9 cellular contexts compared by ENCODE assay signal in the genomic region with DNA sequence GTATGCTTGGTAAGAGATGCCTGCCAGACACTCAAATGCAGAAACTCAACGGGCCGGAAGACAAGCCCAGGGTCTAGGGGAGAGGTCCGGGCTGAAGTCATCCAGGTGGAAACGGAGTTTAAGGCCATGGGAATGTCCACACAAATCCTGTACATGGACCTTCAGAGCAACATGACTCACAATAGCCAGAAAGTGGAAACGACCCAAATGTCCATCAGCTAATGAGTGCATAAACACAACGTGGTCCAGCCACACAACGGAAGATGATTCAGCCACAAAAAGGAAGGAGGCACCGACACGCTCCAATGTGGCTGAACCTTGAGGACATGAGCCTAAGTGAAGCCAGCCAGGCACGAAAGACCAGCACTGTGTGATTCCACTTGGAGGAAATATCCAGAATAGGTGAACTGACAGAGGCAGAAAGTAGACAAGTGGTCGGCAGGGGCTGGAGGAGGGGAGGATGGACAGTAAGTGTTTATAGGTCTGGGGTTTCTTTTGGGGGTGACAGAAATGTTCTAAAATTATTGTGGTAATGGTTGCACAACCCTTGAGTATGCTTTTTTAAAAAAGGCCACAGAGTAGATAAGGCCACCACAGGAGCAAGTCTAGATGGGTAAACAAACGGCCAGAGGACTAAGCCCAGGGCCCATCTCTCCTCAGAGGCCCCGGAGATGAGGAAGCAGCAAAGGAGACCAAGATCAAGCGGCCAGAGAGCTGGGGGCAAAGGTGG.
DNase-seq lines count a peak whose midpoint lies in the region; ATAC-seq and TF ChIP-seq lines count a peak whose summit lies in the region.
"Had no signal": no experiment of that assay in that cellular context is flagged by ENCODE, and none has a peak within 500 bp of the region (broad histone marks: within the 10 kb centered on the region; RNA-seq: fewer than 3 reads in every experiment).

No MANE protein-coding gene starts in this region.

- H3K4me1 ChIP-seq in adipocyte (ENCODE audit: control insufficient read depth, insufficient read depth, low read length) (no peaks in the 10 kb centered on the region), transverse colon (peaks cover 5 to 48% (median 23%) of the 10 kb centered on the region in 4 donors), PC-9 (replicated peaks; ENCODE audit: insufficient read depth) (peaks cover 6% of the 10 kb centered on the region; the same call in 1 of the 2 replicates)

- peaks cover 81% of the 10 kb centered on the region for H3K4me1 Mint-ChIP-seq in activated CD8-positive, alpha-beta memory T cell treated with anti-CD3 and anti-CD28 coated beads, Interleukin-2, amount 10 ng/mL, durations not matched to agents 7 days and 5 days

- H4K20me1 ChIP-seq in PC-9 (ENCODE audit: insufficient read depth) = no peaks in the 10 kb centered on the region

- no peaks in the 10 kb centered on the region for H3K36me3 ChIP-seq in adipocyte (ENCODE audit: control insufficient read depth, insufficient read depth, low read length, severe bottlenecking)
- H3K36me3 ChIP-seq in transverse colon = no peaks in the 10 kb centered on the region
- H3K36me3 ChIP-seq in PC-9 (ENCODE audit: low read depth) = no peaks in the 10 kb centered on the region

- H3K27ac ChIP-seq in transverse colon (peak overlapping the region; percentile 62 to 83 (median 65)), PC-9 (no peak overlapping the region)
- H3K27ac ChIP-seq: C4-2B had no signal

- no peaks in the 10 kb centered on the region for H3F3A ChIP-seq in PC-9 (ENCODE audit: insufficient read depth, low read depth)

- H3K36me3 Mint-ChIP-seq in activated CD8-positive, alpha-beta memory T cell treated with anti-CD3 and anti-CD28 coated beads, Interleukin-2, amount 10 ng/mL, durations not matched to agents 7 days and 5 days = peaks cover 65% of the 10 kb centered on the region

- H3K27me3 ChIP-seq in adipocyte (replicated peaks; ENCODE audit: control insufficient read depth, insufficient read depth, low read length) = peaks cover 8% of the 10 kb centered on the region
- H3K27me3 ChIP-seq in transverse colon = no peaks in the 10 kb centered on the region
- H3K27me3 ChIP-seq in PC-9 (ENCODE audit: insufficient read depth, low read depth) = no peaks in the 10 kb centered on the region

- H3K4me3 ChIP-seq in adipocyte (ENCODE audit: low read length) (no peak overlapping the region), transverse colon (no peak overlapping the region), PC-9 (no peak overlapping the region)

- H3K4me3 Mint-ChIP-seq in activated CD8-positive, alpha-beta memory T cell treated with anti-CD3 and anti-CD28 coated beads, Interleukin-2, amount 10 ng/mL, durations not matched to agents 7 days and 5 days = peak overlapping the region; percentile 3

- TF ChIP-seq CTCF in transverse colon (IDR thresholded peaks at IDR 0.05) = no peak
- TF ChIP-seq CTCF in PC-9 (conservative IDR thresholded peaks at IDR 0.05) = no peak

- POLR2A ChIA-PET in PC-9 (lab: Charles Lee; ENCODE audit: unreplicated experiment) = interaction anchor here (0.7 kb wide), 1 partner anchor 191 kb away, joined by 7 read pairs; no protein-coding TSS in a partner anchor

- H3K9me3 ChIP-seq in adipocyte (ENCODE audit: control insufficient read depth, low read length) (peaks cover 4% of the 10 kb centered on the region), transverse colon (no peaks in the 10 kb centered on the region), PC-9 (ENCODE audit: insufficient read depth, low read depth) (no peaks in the 10 kb centered on the region)

- no peaks in the 10 kb centered on the region for H3K27me3 Mint-ChIP-seq in activated CD8-positive, alpha-beta memory T cell treated with anti-CD3 and anti-CD28 coated beads, Interleukin-2, amount 10 ng/mL, durations not matched to agents 7 days and 5 days

- H3K4me2 ChIP-seq in PC-9 = no peak overlapping the region

- CTCF ChIA-PET in activated CD8-positive, alpha-beta memory T cell treated with anti-CD3 and anti-CD28 coated beads, Interleukin-2, amount 10 ng/mL, durations not matched to agents 7 days and 5 days (lab: Charles Lee) = interaction anchor here (0.9 to 3.0 kb wide), 5 partner anchors 13 to 39 kb away, joined by 3 to 10 read pairs (median 3); no protein-coding TSS in a partner anchor
- CTCF ChIA-PET in PC-9 (lab: Charles Lee) = no interaction called here

- DNase-seq in activated CD8-positive, alpha-beta memory T cell treated with anti-CD3 and anti-CD28 coated beads, Interleukin-2, amount 10 ng/mL, durations not matched to agents 7 days and 5 days = peak; percentile 54
- no peak for DNase-seq in activated CD8-positive, alpha-beta memory T cell treated with anti-CD3 and anti-CD28 coated beads for 24 hours
- DNase-seq in adipocyte (ENCODE audit: low read depth) (peak; percentile 43), kidney tubule cell (ENCODE audit: low spot score) (peak; percentile 43), transverse colon (peak; percentile 33), PC-9 (no peak), NCI-H2029 treated with DMSO at 0.1 percent for 48 hours (lab: John Stamatoyannopoulos, UW) (no peak)

- TF ChIP-seq EP300 in transverse colon (IDR thresholded peaks at IDR 0.05; ENCODE audit: low read depth) = no peak

- H3K9ac ChIP-seq in adipocyte (ENCODE audit: low read length) = no peak overlapping the region

- 60% methylated on average over 14 of the region's 14 CpGs; no CpG with 5 or more reads in 1 of the 2 donors for WGBS in transverse colon (ENCODE audit: low coverage in 1 of 2), 2 donors

- no peak for ATAC-seq in activated CD8-positive, alpha-beta memory T cell treated with anti-CD3 and anti-CD28 coated beads, Interleukin-2, amount 10 ng/mL, durations not matched to agents 7 days and 5 days
- no peak for ATAC-seq in HG03025 (IDR thresholded peaks at IDR 0.05; ENCODE audit: low FRiP score, unreplicated experiment)

- no peaks in the 10 kb centered on the region for H3K79me2 ChIP-seq in PC-9 (ENCODE audit: low read depth)

- no peaks in the 10 kb centered on the region for H3K9me3 Mint-ChIP-seq in activated CD8-positive, alpha-beta memory T cell treated with anti-CD3 and anti-CD28 coated beads, Interleukin-2, amount 10 ng/mL, durations not matched to agents 7 days and 5 days (ENCODE audit: low read depth)

- intact Hi-C loops in transverse colon (cut with DNase I; ENCODE audit: low total_unique reads) (no loop called here), PC-9 (cut with micrococcal nuclease; ENCODE audit: unreplicated experiment) (no loop called here)

- H2AFZ ChIP-seq in PC-9 = no peak overlapping the region

- H3K27ac Mint-ChIP-seq in activated CD8-positive, alpha-beta memory T cell treated with anti-CD3 and anti-CD28 coated beads, Interleukin-2, amount 10 ng/mL, durations not matched to agents 7 days and 5 days = peak overlapping the region; percentile 80

- BruUV-seq in PC-9 (replicated peaks; lab: Mats Ljungman, UMichigan) = no TSS peak

- H3K9me2 ChIP-seq in PC-9 (ENCODE audit: insufficient read depth) = no peaks in the 10 kb centered on the region

- in situ Hi-C loops in transverse colon (cut with MboI; ENCODE audit: low pct_ligation_motif_present in 1 of 4, low pct_unique_long_range_greater_than_20kb in 1 of 4, low sequenced_read_pairs in 3 of 4) = no loop called here

- no peak for TF ChIP-seq POLR2A in transverse colon (IDR thresholded peaks at IDR 0.05)

Comparison
In these comparisons a context has a peak if more than half of its experiments do, and no peak if none do; other contexts are left out.
1. DNase-seq: peak in activated CD8-positive, alpha-beta memory T cell treated with anti-CD3 and anti-CD28 coated beads, Interleukin-2, amount 10 ng/mL, durations not matched to agents 7 days and 5 days (single experiment), adipocyte (single experiment), kidney tubule cell (single experiment) and transverse colon (single experiment); none in activated CD8-positive, alpha-beta memory T cell treated with anti-CD3 and anti-CD28 coated beads for 24 hours (single experiment), PC-9 (0 of 2) and NCI-H2029 treated with DMSO at 0.1 percent for 48 hours (single experiment).